9 cellular contexts compared by ENCODE assay signal in genomic region chr10:44981172-44982113, GRCh38. TPM values are rescaled to one million over a fixed set of nuclear protein-coding genes. Genes with fewer than 3 reads are reported as not detected.
DNase-seq lines count a peak whose midpoint lies in the region; ATAC-seq and TF ChIP-seq lines count a peak whose summit lies in the region.
"Had no signal": no experiment of that assay in that cellular context is flagged by ENCODE, and none has a peak within 500 bp of the region (broad histone marks: within the 10 kb centered on the region; RNA-seq: fewer than 3 reads in every experiment).

No MANE protein-coding gene starts in this region.

- H3K4me3 ChIP-seq in coronary artery: peak overlapping the region; percentile 15

- TF ChIP-seq CTCF in 22Rv1 (IDR thresholded peaks at IDR 0.05) (no peak), coronary artery (IDR thresholded peaks at IDR 0.05) (no peak), mesothelial cell of epicardium (IDR thresholded peaks at IDR 0.05; ENCODE audit: unreplicated experiment) (no peak)

- DNase-seq in M059J (ENCODE audit: low read depth) (peak; percentile 89), coronary artery (ENCODE audit: low spot score) (no peak), mesothelial cell of epicardium (ENCODE audit: low spot score in 2 of 2, unreplicated experiment in 2 of 2) (no peak), middle frontal gyrus (ENCODE audit: extremely low spot score, low spot score) (no peak)
- DNase-seq: DND-41 had no signal

- peak overlapping the region; percentile 84 for H3K27ac Mint-ChIP-seq in mesothelial cell of epicardium

- H3K27ac ChIP-seq in 22Rv1: peak overlapping the region; percentile 8; the same call in 1 of the 2 replicates
- H3K27ac ChIP-seq in coronary artery: peak overlapping the region; percentile 95 to 97

- H3K9me3 Mint-ChIP-seq in mesothelial cell of epicardium: no peaks in the 10 kb centered on the region

- no peaks in the 10 kb centered on the region for H3K27me3 Mint-ChIP-seq in mesothelial cell of epicardium (ENCODE audit: low read depth)

- H3K4me3 Mint-ChIP-seq in mesothelial cell of epicardium: no peak overlapping the region

- ATAC-seq in GM19397 (IDR thresholded peaks at IDR 0.05; ENCODE audit: unreplicated experiment) (peak; percentile 40), GM21367 (IDR thresholded peaks at IDR 0.05; ENCODE audit: unreplicated experiment) (no peak), HG03521 (IDR thresholded peaks at IDR 0.05; ENCODE audit: unreplicated experiment) (no peak)

- H3K36me3 Mint-ChIP-seq in mesothelial cell of epicardium: no peaks in the 10 kb centered on the region

- peaks cover 58% of the 10 kb centered on the region for H3K4me1 Mint-ChIP-seq in mesothelial cell of epicardium

RNA-seq across cellular contexts. Expression of gene DEPP1, which starts 2.8 kb away (rescaled TPM):
- 38.0 and 38.8 TPM in 2 replicates for total RNA-seq in M059J (2014; rRNA removed; shearing (Covaris generic))
- 8.0 to 11.1 TPM (median 10.1 TPM) in 3 replicates for total RNA-seq in mesothelial cell of epicardium

RNA-seq across cellular contexts. Expression of gene ZNF22, which starts 19.3 kb away (rescaled TPM):
- total RNA-seq in M059J (2014; rRNA removed; shearing (Covaris generic)): 22.9 and 25.5 TPM in 2 replicates
- total RNA-seq in mesothelial cell of epicardium: 44.7 to 46.8 TPM (median 45.2 TPM) in 3 replicates

RNA-seq across cellular contexts. Expression of gene RASSF4, which starts 21.8 kb away (rescaled TPM):
- total RNA-seq in M059J (2014; rRNA removed; shearing (Covaris generic)): 8.4 and 13.4 TPM in 2 replicates
- total RNA-seq in mesothelial cell of epicardium: 15.4 to 16.6 TPM (median 16.3 TPM) in 3 replicates
